ENCODE assay signal across 14 cellular contexts in the genomic region with DNA sequence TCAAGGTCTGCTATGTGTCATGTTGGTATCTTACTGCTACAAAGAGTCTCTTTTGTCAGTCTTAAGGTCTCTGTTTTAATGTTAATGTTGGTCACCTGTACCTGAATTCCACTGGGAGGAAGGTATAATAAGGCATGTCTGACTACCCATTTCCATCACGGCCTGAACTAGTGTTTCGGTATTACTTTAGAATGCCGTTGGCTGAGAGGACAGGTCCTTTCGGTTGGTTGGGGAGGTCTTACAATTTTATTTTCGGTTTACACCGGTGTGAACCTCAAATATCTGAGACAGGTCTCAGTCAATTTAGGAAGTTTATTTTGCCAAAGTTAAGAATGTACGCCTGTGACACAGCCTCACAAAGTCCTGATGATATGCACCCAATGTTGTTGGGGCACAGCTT.
DNase-seq lines count a peak whose midpoint lies in the region; ATAC-seq and TF ChIP-seq lines count a peak whose summit lies in the region.
"Had no signal": no experiment of that assay in that cellular context is flagged by ENCODE, and none has a peak within 500 bp of the region (broad histone marks: within the 10 kb centered on the region; RNA-seq: fewer than 3 reads in every experiment).

No MANE protein-coding gene starts in this region.

- peak overlapping the region; percentile 45 for H3K27ac Mint-ChIP-seq in endodermal cell
- H3K27ac Mint-ChIP-seq: CD14-positive monocyte; CD8-positive, alpha-beta memory T cell had no signal

- dilution Hi-C loops in IMR-90 (cut with HindIII; ENCODE audit: low sequenced_read_pairs, unreplicated experiment), result no loop called here

- H2BK5ac ChIP-seq in IMR-90 (ENCODE audit: low read depth, low read length, poor library complexity, severe bottlenecking), result no peak overlapping the region

- peaks cover 30% of the 10 kb centered on the region for H3K4me1 Mint-ChIP-seq in endodermal cell
- H3K4me1 Mint-ChIP-seq: CD8-positive, alpha-beta memory T cell had no signal

- H3K4me2 ChIP-seq in IMR-90 (ENCODE audit: low read depth, low read length), result no peak overlapping the region

- no peak overlapping the region for H2AFZ ChIP-seq in IMR-90 (replicated peaks; ENCODE audit: low read length, poor library complexity)
- H2AFZ ChIP-seq: GM23248 had no signal

- peaks cover 5% of the 10 kb centered on the region for H3K9me3 Mint-ChIP-seq in endodermal cell

- no peaks in the 10 kb centered on the region for H3K79me1 ChIP-seq in IMR-90 (ENCODE audit: low read depth in 1 of 2, low read length in 2 of 2)

- no peak overlapping the region for H3K56ac ChIP-seq in IMR-90 (ENCODE audit: extremely low read depth, insufficient read depth, low read length)

- CTCF ChIA-PET in IMR-90 (lab: Yijun Ruan, JAX), result no interaction called here

- H3K36me3 ChIP-seq in IMR-90 (ENCODE audit: control insufficient read depth, insufficient read depth, low read length), result no peaks in the 10 kb centered on the region
- H3K36me3 ChIP-seq in endodermal cell (ENCODE audit: control insufficient read depth, insufficient read depth, low read length), result no peaks in the 10 kb centered on the region
- H3K36me3 ChIP-seq: HAP-1 had no signal

- peak overlapping the region; percentile 26; the same call in 1 of the 2 replicates for H3K18ac ChIP-seq in IMR-90 (ENCODE audit: low read depth, low read length)

- H3K4ac ChIP-seq in IMR-90 (ENCODE audit: low read depth, low read length), result no peak overlapping the region

- no peak for TF ChIP-seq POLR2A in IMR-90 (IDR thresholded peaks at IDR 0.05; ENCODE audit: low read depth, low read length)

- ATAC-seq in GM18867 (IDR thresholded peaks at IDR 0.05; ENCODE audit: unreplicated experiment) (peak; percentile 79), IMR-90 (ENCODE audit: low read depth) (no peak)
- ATAC-seq: K562 had no signal

- no peak overlapping the region for H2AK9ac ChIP-seq in IMR-90 (replicated peaks; ENCODE audit: low read depth, low read length, poor library complexity)

- H3K27me3 Mint-ChIP-seq in endodermal cell (ENCODE audit: insufficient read depth), result no peaks in the 10 kb centered on the region
- H3K27me3 Mint-ChIP-seq: CD8-positive, alpha-beta memory T cell had no signal

- no peaks in the 10 kb centered on the region for H4K20me1 ChIP-seq in IMR-90 (ENCODE audit: insufficient read depth, low read length)

- H2BK120ac ChIP-seq in IMR-90 (ENCODE audit: low read depth, low read length), result no peak overlapping the region

- H3K4me3 ChIP-seq in IMR-90 (ENCODE audit: insufficient read depth, low read depth, low read length) (no peak overlapping the region), endodermal cell (ENCODE audit: low read length) (peak overlapping the region; percentile 5)
- H3K4me3 ChIP-seq: GM23248, HAP-1, K562 had no signal

- no peak overlapping the region for H3K27ac ChIP-seq in IMR-90 (ENCODE audit: insufficient read depth, low read length)
- H3K27ac ChIP-seq in endodermal cell (ENCODE audit: low read depth, low read length), result no peak overlapping the region
- H3K27ac ChIP-seq: GM23248 had no signal

- intact Hi-C loops in IMR-90 (cut with micrococcal nuclease), result no loop called here

- POLR2A ChIA-PET in IMR-90 (lab: Charles Lee; ENCODE audit: unreplicated experiment), result no interaction called here

- H3K36me3 Mint-ChIP-seq in endodermal cell (ENCODE audit: low read depth), result peaks cover 3% of the 10 kb centered on the region
- H3K36me3 Mint-ChIP-seq: CD14-positive monocyte; CD8-positive, alpha-beta memory T cell had no signal

- BruUV-seq in IMR-90 (replicated peaks; lab: Mats Ljungman, UMichigan), result no TSS peak

- H3K9me1 ChIP-seq in IMR-90 (ENCODE audit: insufficient read depth, low read length), result no peaks in the 10 kb centered on the region

- H3K9ac ChIP-seq in IMR-90 (ENCODE audit: low read depth, low read length) (no peak overlapping the region), endodermal cell (ENCODE audit: extremely low read depth, low read length, poor library complexity, severe bottlenecking) (peak overlapping the region; percentile 5)
- H3K9ac ChIP-seq: GM23248 had no signal

- H3K27me3 ChIP-seq in IMR-90 (ENCODE audit: control insufficient read depth, insufficient read depth, low read length) (no peaks in the 10 kb centered on the region), endodermal cell (ENCODE audit: control insufficient read depth, insufficient read depth, low read length, poor library complexity, severe bottlenecking) (no peaks in the 10 kb centered on the region)

- H2BK15ac ChIP-seq in IMR-90 (ENCODE audit: low read depth, low read length), result no peak overlapping the region

- in situ Hi-C loops in IMR-90 (cut with MboI; ENCODE audit: low sequenced_read_pairs), result loop anchor here (10.0 kb wide), 1 partner anchor 62 kb away; no protein-coding TSS in a partner anchor

- DNase-seq in IMR-90 (no peak), endodermal cell (no peak), NCI-H748 (lab: John Stamatoyannopoulos, UW; ENCODE audit: unreplicated experiment) (no peak), NCI-H187 treated with DMSO at 0.1 percent for 48 hours (lab: John Stamatoyannopoulos, UW) (no peak)
- DNase-seq in activated CD4-positive, alpha-beta T cell treated with anti-CD3 and anti-CD28 coated beads for 48 hours, result no peak
- DNase-seq in stimulated activated CD4-positive, alpha-beta T cell treated with anti-CD3 and anti-CD28 coated beads, Interleukin-2, amount 100 ng/mL, for 24 hours, result no peak
- DNase-seq: CD8-positive, alpha-beta memory T cell; DMS53; GF-D8; GM23248 had no signal

- H3K4me3 Mint-ChIP-seq in endodermal cell, result peak overlapping the region; percentile 0
- H3K4me3 Mint-ChIP-seq: CD14-positive monocyte; CD8-positive, alpha-beta memory T cell had no signal

- no peak overlapping the region for H4K91ac ChIP-seq in IMR-90 (ENCODE audit: insufficient read depth, low read depth, low read length)

- TF ChIP-seq RAD21 in IMR-90 (IDR thresholded peaks at IDR 0.05; ENCODE audit: low read length), result no peak

- no peak overlapping the region for H4K8ac ChIP-seq in IMR-90 (ENCODE audit: low read depth in 2 of 2, low read length in 2 of 2)

- H2AK5ac ChIP-seq in IMR-90 (ENCODE audit: low read depth, low read length), result no peak overlapping the region

- H3K9me3 ChIP-seq in IMR-90 (ENCODE audit: control insufficient read depth, insufficient read depth, low read length), result no peaks in the 10 kb centered on the region
- no peaks in the 10 kb centered on the region for H3K9me3 ChIP-seq in endodermal cell (ENCODE audit: control insufficient read depth, low read length)
- H3K9me3 ChIP-seq: HAP-1 had no signal

- H3K4me1 ChIP-seq in IMR-90 (ENCODE audit: control insufficient read depth, insufficient read depth, low read length), result no peaks in the 10 kb centered on the region
- H3K4me1 ChIP-seq in endodermal cell (ENCODE audit: control insufficient read depth, insufficient read depth, low read length), result peaks cover 8% of the 10 kb centered on the region
- H3K4me1 ChIP-seq: HAP-1 had no signal

- 95% methylated on average over 6 of the region's 7 CpGs; no CpG with 5 or more reads in 1 of the 2 experiments for WGBS in IMR-90 (ENCODE audit: extremely low coverage in 2 of 2, insufficient read length in 1 of 2), 2 experiments
- WGBS in endodermal cell (ENCODE audit: insufficient coverage in 1 of 2, insufficient read length in 1 of 2), 2 experiments, result 70 to 74% methylated on average over 7 of the region's 7 CpGs

- TF ChIP-seq CTCF in IMR-90 (conservative IDR thresholded peaks at IDR 0.05; ENCODE audit: low read depth, low read length) (no peak), endodermal cell (conservative IDR thresholded peaks at IDR 0.05) (no peak)

- H3K23ac ChIP-seq in IMR-90 (ENCODE audit: low read depth, low read length), result no peak overlapping the region

- no peak overlapping the region for H2BK20ac ChIP-seq in IMR-90 (ENCODE audit: low read depth, low read length)

- H3K14ac ChIP-seq in IMR-90 (replicated peaks; ENCODE audit: low read depth, low read length), result no peak overlapping the region

- H4K5ac ChIP-seq in IMR-90 (ENCODE audit: low read depth, low read length), result no peak overlapping the region

TF ChIP-seq in IMR-90, 13 proteins besides CTCF, POLR2A, EP300 and RAD21:
- no peak for TF ChIP-seq MAFK (IDR thresholded peaks at IDR 0.05; ENCODE audit: low read depth, low read length)
- TF ChIP-seq, protein P1, sequence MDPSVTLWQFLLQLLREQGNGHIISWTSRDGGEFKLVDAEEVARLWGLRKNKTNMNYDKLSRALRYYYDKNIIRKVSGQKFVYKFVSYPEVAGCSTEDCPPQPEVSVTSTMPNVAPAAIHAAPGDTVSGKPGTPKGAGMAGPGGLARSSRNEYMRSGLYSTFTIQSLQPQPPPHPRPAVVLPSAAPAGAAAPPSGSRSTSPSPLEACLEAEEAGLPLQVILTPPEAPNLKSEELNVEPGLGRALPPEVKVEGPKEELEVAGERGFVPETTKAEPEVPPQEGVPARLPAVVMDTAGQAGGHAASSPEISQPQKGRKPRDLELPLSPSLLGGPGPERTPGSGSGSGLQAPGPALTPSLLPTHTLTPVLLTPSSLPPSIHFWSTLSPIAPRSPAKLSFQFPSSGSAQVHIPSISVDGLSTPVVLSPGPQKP (IDR thresholded peaks at IDR 0.05; ENCODE audit: borderline replicate concordance, low read depth, low read length), result no peak
- TF ChIP-seq RFX5 (IDR thresholded peaks at IDR 0.05; ENCODE audit: low read depth, low read length), result no peak
- TF ChIP-seq MAZ (IDR thresholded peaks at IDR 0.05; ENCODE audit: borderline replicate concordance, low read depth, low read length), result no peak
- TF ChIP-seq SMC3 (IDR thresholded peaks at IDR 0.05; ENCODE audit: low read depth, low read length), result no peak
